Comparison of ENCODE assay signal across 34 cellular contexts in genomic region chr3:27115352-27115751, GRCh38.
"Had no signal": no experiment of that assay in that cellular context is flagged by ENCODE, and none has a peak within 500 bp of the region (broad histone marks: within the 10 kb centered on the region; RNA-seq: fewer than 3 reads in every experiment).

No MANE protein-coding gene starts in this region.

- H3K36me3 ChIP-seq: MG63 had no signal

- H3K9me3 ChIP-seq: MG63 had no signal

- H3K4me3 ChIP-seq: MG63 had no signal

- H3K27me3 ChIP-seq: MG63 had no signal

- DNase-seq: Karpas-422, Kasumi-1, MG63, MM.1S, MV-4-11, NCI-H1048, NCI-H1092, NCI-H1092 treated with DMSO at 0.1 percent for 48 hours, NCI-H1105, NCI-H1105 treated with DMSO at 0.1 percent for 48 hours, NCI-H1417, NCI-H1417 treated with DMSO at 0.1 percent for 48 hours, NCI-H1436, NCI-H1436 treated with DMSO at 0.1 percent for 48 hours, NCI-H146, NCI-H1694, NCI-H1694 treated with DMSO at 0.1 percent for 48 hours, NCI-H187, NCI-H187 treated with DMSO at 0.1 percent for 48 hours, NCI-H1930, NCI-H2029, NCI-H2029 treated with DMSO at 0.1 percent for 48 hours, NCI-H2081, NCI-H2081 treated with DMSO at 0.1 percent for 48 hours, NCI-H2107, NCI-H2171, NCI-H2171 treated with DMSO at 0.1 percent for 48 hours, NCI-H2227 treated with DMSO at 0.1 percent for 48 hours, NCI-H226, NCI-H345, NCI-H446, NCI-H446 treated with DMSO at 0.1 percent for 48 hours, NCI-H510A, NCI-H524 had no signal
